17 cellular contexts compared by ENCODE assay signal in the genomic region with DNA sequence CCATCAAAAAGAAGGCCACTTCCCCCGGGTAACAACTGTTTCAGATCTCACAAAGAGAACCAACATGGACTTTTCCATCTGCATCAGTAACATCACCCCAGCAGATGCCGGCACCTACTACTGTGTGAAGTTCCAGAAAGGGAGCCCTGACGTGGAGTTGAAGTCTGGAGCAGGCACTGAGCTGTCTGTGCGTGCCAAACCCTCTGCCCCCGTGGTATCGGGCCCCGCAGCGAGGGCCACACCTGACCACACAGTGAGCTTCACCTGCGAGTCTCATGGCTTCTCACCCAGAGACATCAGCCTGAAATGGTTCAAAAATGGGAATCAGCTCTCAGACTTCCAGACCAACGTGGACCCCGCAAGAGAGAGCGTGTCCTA. TPM values are rescaled to one million over a fixed set of nuclear protein-coding genes. Genes with fewer than 3 reads are reported as not detected.
DNase-seq lines count a peak whose midpoint lies in the region; ATAC-seq lines count a peak whose summit lies in the region.
"Had no signal": no experiment of that assay in that cellular context is flagged by ENCODE, and none has a peak within 500 bp of the region (broad histone marks: within the 10 kb centered on the region; RNA-seq: fewer than 3 reads in every experiment).

No MANE protein-coding gene starts in this region.

- H3K4me3 ChIP-seq in HUES64 (ENCODE audit: low read length), result peak overlapping the region; percentile 59
- peak overlapping the region; percentile 45 for H3K4me3 ChIP-seq in ectodermal cell (ENCODE audit: insufficient read depth, low read depth, low read length)

- H3K27me3 ChIP-seq in HUES64 (ENCODE audit: insufficient read depth, low read length) (peaks cover 28% of the 10 kb centered on the region), ectodermal cell (ENCODE audit: control insufficient read depth, insufficient read depth, low read length, poor library complexity, severe bottlenecking) (peaks cover 19% of the 10 kb centered on the region)

- H3K9me3 ChIP-seq in HUES64 (ENCODE audit: insufficient read depth, low read depth, low read length) (no peaks in the 10 kb centered on the region), ectodermal cell (ENCODE audit: control insufficient read depth, low read length) (no peaks in the 10 kb centered on the region)

- H3K27ac ChIP-seq in HUES64 (ENCODE audit: low read depth, low read length) (no peak overlapping the region), ectodermal cell (ENCODE audit: insufficient read depth, low read depth, low read length, poor library complexity, severe bottlenecking) (no peak overlapping the region)
- H3K27ac ChIP-seq: skin epidermis had no signal

- H3K36me3 ChIP-seq in HUES64 (ENCODE audit: insufficient read depth, low read length), result no peaks in the 10 kb centered on the region
- no peaks in the 10 kb centered on the region for H3K36me3 ChIP-seq in ectodermal cell (ENCODE audit: control insufficient read depth, insufficient read depth, low read length)

- 85% methylated on average over 12 of the region's 12 CpGs for WGBS in HUES64
- WGBS in ectodermal cell, 2 experiments, result 88 to 90% methylated on average over 12 of the region's 12 CpGs

- H3K4me1 ChIP-seq in HUES64 (ENCODE audit: insufficient read depth, low read length), result no peaks in the 10 kb centered on the region
- H3K4me1 ChIP-seq in ectodermal cell (ENCODE audit: control insufficient read depth, insufficient read depth, low read length), result peaks cover 6% of the 10 kb centered on the region

- peak; percentile 11 for DNase-seq in midbrain (lab: John Stamatoyannopoulos, UW)
- DNase-seq in stimulated activated effector memory CD8-positive, alpha-beta T cell treated with anti-CD3 and anti-CD28 coated beads, Interleukin-12 subunit alpha, Interleukin-12 subunit beta, amount 100 ng/mL, for 72 hours (ENCODE audit: low spot score in 2 of 2), result no peak
- DNase-seq in activated CD8-positive, alpha-beta memory T cell treated with anti-CD3 and anti-CD28 coated beads for 24 hours, result no peak
- DNase-seq in NCI-H2107 treated with DMSO at 0.1 percent for 48 hours (lab: John Stamatoyannopoulos, UW; ENCODE audit: unreplicated experiment), result no peak
- no peak for DNase-seq in NCI-H345 (lab: John Stamatoyannopoulos, UW)
- DNase-seq: activated CD8-positive, alpha-beta memory T cell treated with anti-CD3 and anti-CD28 coated beads, Interleukin-2, amount 10 ng/mL, durations not matched to agents 7 days and 5 days; activated naive CD4-positive, alpha-beta T cell; AML-193; Kasumi-1; NCI-H187 treated with DMSO at 0.1 percent for 48 hours; SW 1271 had no signal

- H3K4me1 Mint-ChIP-seq in stimulated activated effector memory CD8-positive, alpha-beta T cell treated with anti-CD3 and anti-CD28 coated beads, Interleukin-12 subunit alpha, Interleukin-12 subunit beta, amount 100 ng/mL, for 72 hours, result no peaks in the 10 kb centered on the region
- H3K4me1 Mint-ChIP-seq: activated CD8-positive, alpha-beta memory T cell treated with anti-CD3 and anti-CD28 coated beads, Interleukin-2, amount 10 ng/mL, durations not matched to agents 7 days and 5 days had no signal

- H3K9me3 Mint-ChIP-seq in stimulated activated effector memory CD8-positive, alpha-beta T cell treated with anti-CD3 and anti-CD28 coated beads, Interleukin-12 subunit alpha, Interleukin-12 subunit beta, amount 100 ng/mL, for 72 hours, result no peaks in the 10 kb centered on the region
- H3K9me3 Mint-ChIP-seq: stimulated activated naive CD8-positive, alpha-beta T cell treated with anti-CD3 and anti-CD28 coated beads, Interleukin-15, Interleukin-2, amounts not matched to agents 100 ng/mL and 50 ng/mL, for 24 hours had no signal

- peak overlapping the region; percentile 37 for H3K4me3 Mint-ChIP-seq in stimulated activated effector memory CD8-positive, alpha-beta T cell treated with anti-CD3 and anti-CD28 coated beads, Interleukin-12 subunit alpha, Interleukin-12 subunit beta, amount 100 ng/mL, for 72 hours
- H3K4me3 Mint-ChIP-seq: activated CD8-positive, alpha-beta memory T cell treated with anti-CD3 and anti-CD28 coated beads, Interleukin-2, amount 10 ng/mL, durations not matched to agents 7 days and 5 days; stimulated activated naive CD8-positive, alpha-beta T cell treated with anti-CD3 and anti-CD28 coated beads, Interleukin-15, Interleukin-2, amounts not matched to agents 100 ng/mL and 50 ng/mL, for 24 hours had no signal

- no peak for ATAC-seq in stimulated activated effector memory CD8-positive, alpha-beta T cell treated with anti-CD3 and anti-CD28 coated beads, Interleukin-12 subunit alpha, Interleukin-12 subunit beta, amount 100 ng/mL, for 72 hours
- ATAC-seq in GM21529 (IDR thresholded peaks at IDR 0.05; ENCODE audit: unreplicated experiment), result no peak
- ATAC-seq: activated CD8-positive, alpha-beta memory T cell treated with anti-CD3 and anti-CD28 coated beads, Interleukin-2, amount 10 ng/mL, durations not matched to agents 7 days and 5 days; HCT116 had no signal

- no peaks in the 10 kb centered on the region for H3K36me3 Mint-ChIP-seq in stimulated activated effector memory CD8-positive, alpha-beta T cell treated with anti-CD3 and anti-CD28 coated beads, Interleukin-12 subunit alpha, Interleukin-12 subunit beta, amount 100 ng/mL, for 72 hours
- H3K36me3 Mint-ChIP-seq: activated CD8-positive, alpha-beta memory T cell treated with anti-CD3 and anti-CD28 coated beads, Interleukin-2, amount 10 ng/mL, durations not matched to agents 7 days and 5 days had no signal

- no peak overlapping the region for H3K27ac Mint-ChIP-seq in stimulated activated effector memory CD8-positive, alpha-beta T cell treated with anti-CD3 and anti-CD28 coated beads, Interleukin-12 subunit alpha, Interleukin-12 subunit beta, amount 100 ng/mL, for 72 hours
- H3K27ac Mint-ChIP-seq: activated CD8-positive, alpha-beta memory T cell treated with anti-CD3 and anti-CD28 coated beads, Interleukin-2, amount 10 ng/mL, durations not matched to agents 7 days and 5 days; stimulated activated naive CD8-positive, alpha-beta T cell treated with anti-CD3 and anti-CD28 coated beads, Interleukin-15, Interleukin-2, amounts not matched to agents 100 ng/mL and 50 ng/mL, for 24 hours had no signal

- peak overlapping the region; percentile 65; the same call in 1 of the 2 replicates for H3K9ac ChIP-seq in HUES64 (ENCODE audit: low read depth, low read length)

RNA-seq across cellular contexts. Expression of gene SEC14L6, which starts 3.7 kb away (rescaled TPM):
- polyA plus RNA-seq in HUES64 (2013, experiment 1 of 2), result 0.95 TPM
- 0.95 TPM for polyA plus RNA-seq in HUES64 (2013, experiment 2 of 2)
- polyA plus RNA-seq in ectodermal cell (2013, experiment 1 of 4), result 2.2 TPM
- 2.2 TPM for polyA plus RNA-seq in ectodermal cell (2013, experiment 2 of 4)
- 1.7 TPM for polyA plus RNA-seq in ectodermal cell (2013, experiment 3 of 4)
- polyA plus RNA-seq in ectodermal cell (2013, experiment 4 of 4), result 2.0 TPM

RNA-seq across cellular contexts. Expression of gene GAL3ST1, which starts 31.7 kb away (rescaled TPM):
- 6.3 TPM for polyA plus RNA-seq in HUES64 (2013, experiment 1 of 2)
- 10.3 TPM for polyA plus RNA-seq in HUES64 (2013, experiment 2 of 2)
- polyA plus RNA-seq in ectodermal cell (2013, experiment 1 of 4), result 9.5 TPM
- polyA plus RNA-seq in ectodermal cell (2013, experiment 2 of 4), result 7.5 TPM
- 6.8 TPM for polyA plus RNA-seq in ectodermal cell (2013, experiment 3 of 4)
- polyA plus RNA-seq in ectodermal cell (2013, experiment 4 of 4), result 5.9 TPM

RNA-seq across cellular contexts. Expression of gene SEC14L4, which starts 37.3 kb away (rescaled TPM):
- 0.10 TPM for polyA plus RNA-seq in HUES64 (2013, experiment 1 of 2)
- polyA plus RNA-seq in HUES64 (2013, experiment 2 of 2), result 0.13 TPM
- 0.20 TPM for polyA plus RNA-seq in ectodermal cell (2013, experiment 1 of 4)
- 0.32 TPM for polyA plus RNA-seq in ectodermal cell (2013, experiment 2 of 4)
- 0.16 TPM for polyA plus RNA-seq in ectodermal cell (2013, experiment 3 of 4)
- 0.24 TPM for polyA plus RNA-seq in ectodermal cell (2013, experiment 4 of 4)

RNA-seq across cellular contexts. Expression of gene PES1, which starts 48.9 kb away (rescaled TPM):
- 89.2 TPM for polyA plus RNA-seq in HUES64 (2013, experiment 1 of 2)
- 75.0 TPM for polyA plus RNA-seq in HUES64 (2013, experiment 2 of 2)
- polyA plus RNA-seq in ectodermal cell (2013, experiment 1 of 4), result 80.7 TPM
- polyA plus RNA-seq in ectodermal cell (2013, experiment 2 of 4), result 84.6 TPM
- polyA plus RNA-seq in ectodermal cell (2013, experiment 3 of 4), result 56.5 TPM
- 58.6 TPM for polyA plus RNA-seq in ectodermal cell (2013, experiment 4 of 4)
